In the genomic region with DNA sequence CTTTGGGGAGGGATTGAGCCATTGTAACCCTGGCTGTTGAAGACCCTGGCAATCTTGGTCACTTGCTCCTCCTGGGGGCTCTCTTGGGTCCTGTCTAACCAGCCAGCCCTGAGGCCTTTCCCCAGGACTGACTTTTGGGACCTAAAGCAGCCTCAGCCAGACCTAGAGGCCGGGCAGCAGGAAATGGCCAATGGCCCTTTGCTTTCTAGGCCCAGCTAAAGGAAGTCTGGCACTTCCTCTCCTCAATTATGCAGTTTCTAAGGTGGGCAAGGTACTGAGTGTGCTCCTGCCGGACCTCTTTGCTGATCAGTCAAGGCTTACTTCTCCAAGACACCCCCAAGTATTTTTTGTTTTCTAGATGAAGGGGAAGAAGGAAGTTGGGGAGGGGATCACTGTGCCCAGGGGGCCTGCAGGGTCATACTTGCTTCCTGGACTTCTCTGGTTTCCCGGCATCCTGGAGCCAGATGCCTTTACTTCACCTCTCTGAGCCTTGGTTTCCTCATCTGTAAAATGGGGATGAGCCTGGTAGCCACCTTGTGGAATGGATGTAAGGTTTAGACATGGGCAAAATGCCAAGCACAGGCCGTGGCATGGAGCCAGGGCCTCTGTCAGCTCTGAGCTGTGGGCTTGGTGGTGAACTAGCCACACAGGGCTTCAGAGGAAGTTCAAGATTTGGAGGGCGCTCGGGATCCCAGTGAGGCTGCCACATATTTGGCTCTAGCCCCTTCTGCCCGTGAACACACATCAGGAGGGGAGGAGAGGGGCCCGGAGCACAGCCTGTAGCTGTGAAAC, we compare ENCODE assay signal across 13 cellular contexts.
A peak's percentile ranks its signal among the peaks of the same experiment; 100 is the strongest.
DNase-seq lines count a peak whose midpoint lies in the region; ATAC-seq, FAIRE-seq and TF ChIP-seq lines count a peak whose summit lies in the region.
"Had no signal": no experiment of that assay in that cellular context is flagged by ENCODE, and none has a peak within 500 bp of the region (broad histone marks: within the 10 kb centered on the region; RNA-seq: fewer than 3 reads in every experiment).

No MANE protein-coding gene starts in this region.

- no peak overlapping the region for H3K4me3 Mint-ChIP-seq in stimulated activated naive B cell treated with anti-CD40 and anti-IgM and Interleukin-4, amounts not matched to agents 10 μg/mL and 1 μg/mL and 100 μg/mL, for 72 hours

- H3K4me3 ChIP-seq in fibroblast of pulmonary artery (replicated peaks; ENCODE audit: low read depth, low read length): no peak overlapping the region
- H3K4me3 ChIP-seq: PC-9 had no signal

- peaks cover 57 to 91% of the 10 kb centered on the region in 2 donors for H3K4me1 Mint-ChIP-seq in stimulated activated naive B cell treated with anti-CD40 and anti-IgM and Interleukin-4, amounts not matched to agents 10 μg/mL and 1 μg/mL and 100 μg/mL, for 72 hours

- no peak for ATAC-seq in stimulated activated naive B cell treated with anti-CD40 and anti-IgM and Interleukin-4, amounts not matched to agents 10 μg/mL and 1 μg/mL and 100 μg/mL, for 72 hours (replicated peaks)
- ATAC-seq: activated naive CD4-positive, alpha-beta T cell treated with anti-CD3 and anti-CD28 coated beads, Interleukin-2, amount 50 U/mL, for 72 hours; left lobe of liver had no signal

- no peaks in the 10 kb centered on the region for H3K27me3 Mint-ChIP-seq in stimulated activated naive B cell treated with anti-CD40 and anti-IgM and Interleukin-4, amounts not matched to agents 10 μg/mL and 1 μg/mL and 100 μg/mL, for 72 hours

- FAIRE-seq in RCC 7860 (lab: Jason Lieb, UNC): no peak

- DNase-seq in NCI-H1092 (lab: John Stamatoyannopoulos, UW): peak; percentile 6
- DNase-seq in NCI-H1092 treated with DMSO at 0.1 percent for 48 hours (lab: John Stamatoyannopoulos, UW): no peak
- DNase-seq in RCC 7860 (ENCODE audit: low spot score): peak; percentile 42
- peak; percentile 51 for DNase-seq in fibroblast of pulmonary artery (ENCODE audit: low read depth)
- no peak for DNase-seq in stimulated activated naive B cell treated with anti-CD40 and anti-IgM and Interleukin-4, amounts not matched to agents 10 μg/mL and 1 μg/mL and 100 μg/mL, for 72 hours
- DNase-seq in NCI-H526 (lab: John Stamatoyannopoulos, UW): no peak
- DNase-seq in NCI-H774 (lab: John Stamatoyannopoulos, UW): no peak
- no peak for DNase-seq in NCI-H2171 treated with DMSO at 0.1 percent for 48 hours (lab: John Stamatoyannopoulos, UW)
- DNase-seq: activated CD4-positive, CD25-positive, alpha-beta regulatory T cell treated with anti-CD3 and anti-CD28 coated beads, Interleukin-2, amount 50 U/mL, for 72 hours; retina had no signal

- no peak for TF ChIP-seq CTCF in fibroblast of pulmonary artery (IDR thresholded peaks at IDR 0.05; ENCODE audit: low read length, missing control alignments)

- H3K27ac Mint-ChIP-seq in stimulated activated naive B cell treated with anti-CD40 and anti-IgM and Interleukin-4, amounts not matched to agents 10 μg/mL and 1 μg/mL and 100 μg/mL, for 72 hours: peak overlapping the region; percentile 73

- H3K9me3 Mint-ChIP-seq in stimulated activated naive B cell treated with anti-CD40 and anti-IgM and Interleukin-4, amounts not matched to agents 10 μg/mL and 1 μg/mL and 100 μg/mL, for 72 hours: no peaks in the 10 kb centered on the region
- H3K9me3 Mint-ChIP-seq: activated naive CD4-positive, alpha-beta T cell treated with anti-CD3 and anti-CD28 coated beads, Interleukin-2, amount 50 U/mL, for 72 hours had no signal

- peaks cover 0 to 6% of the 10 kb centered on the region in 2 donors for H3K36me3 Mint-ChIP-seq in stimulated activated naive B cell treated with anti-CD40 and anti-IgM and Interleukin-4, amounts not matched to agents 10 μg/mL and 1 μg/mL and 100 μg/mL, for 72 hours
- H3K36me3 Mint-ChIP-seq: activated naive CD4-positive, alpha-beta T cell treated with anti-CD3 and anti-CD28 coated beads, Interleukin-2, amount 50 U/mL, for 72 hours had no signal

Comparison
In these comparisons a context has a peak if more than half of its experiments do, and no peak if none do; other contexts are left out.
1. DNase-seq: peak in NCI-H1092 (single experiment), RCC 7860 (single experiment) and fibroblast of pulmonary artery (single experiment); none in NCI-H1092 treated with DMSO at 0.1 percent for 48 hours (single experiment), stimulated activated naive B cell treated with anti-CD40 and anti-IgM and Interleukin-4, amounts not matched to agents 10 μg/mL and 1 μg/mL and 100 μg/mL, for 72 hours (single experiment), NCI-H526 (0 of 2), NCI-H774 (single experiment) and NCI-H2171 treated with DMSO at 0.1 percent for 48 hours (single experiment).